ENCODE assay signal across 12 cellular contexts in genomic region chr3:177452487-177452886, GRCh38.
DNase-seq lines count a peak whose midpoint lies in the region; ATAC-seq, FAIRE-seq and TF ChIP-seq lines count a peak whose summit lies in the region.
"Had no signal": no experiment of that assay in that cellular context is flagged by ENCODE, and none has a peak within 500 bp of the region (broad histone marks: within the 10 kb centered on the region; RNA-seq: fewer than 3 reads in every experiment).

No MANE protein-coding gene starts in this region.

- peaks cover 15% of the 10 kb centered on the region for H3K4me1 Mint-ChIP-seq in activated CD8-positive, alpha-beta T cell treated with anti-CD3 and anti-CD28 coated beads, Interleukin-2, amount 10 ng/mL, durations not matched to agents 7 days and 5 days (ENCODE audit: low read depth)

- no peak overlapping the region for H3K4me2 ChIP-seq in OCI-LY7 (ENCODE audit: low read length)

- H3K9me3 ChIP-seq in A673 (ENCODE audit: low read depth, low read length, poor library complexity, severe bottlenecking) (no peaks in the 10 kb centered on the region), OCI-LY7 (ENCODE audit: low read length) (no peaks in the 10 kb centered on the region)

- DNase-seq in A673 (ENCODE audit: low spot score) (peak; percentile 86), bronchial epithelial cell (ENCODE audit: low read depth) (peak; percentile 99), lung microvascular endothelial cell (ENCODE audit: low read depth in 2 of 2) (peak; percentile 31 to 87), OCI-LY7 (ENCODE audit: low spot score) (no peak), ureter (ENCODE audit: low spot score) (no peak)
- no peak for DNase-seq in activated CD8-positive, alpha-beta T cell treated with anti-CD3 and anti-CD28 coated beads, Interleukin-2, amount 10 ng/mL, durations not matched to agents 7 days and 5 days
- DNase-seq: left cardiac atrium; NCI-H1105; stimulated activated CD4-positive, alpha-beta T cell treated with anti-CD3 and anti-CD28 coated beads, Interleukin-4, amount 100 ng/mL, for 1 hour had no signal

- no peaks in the 10 kb centered on the region for H3K36me3 Mint-ChIP-seq in activated CD8-positive, alpha-beta T cell treated with anti-CD3 and anti-CD28 coated beads, Interleukin-2, amount 10 ng/mL, durations not matched to agents 7 days and 5 days (ENCODE audit: low read depth)
- H3K36me3 Mint-ChIP-seq: activated naive CD8-positive, alpha-beta T cell had no signal

- ATAC-seq in GM18909 (IDR thresholded peaks at IDR 0.05; ENCODE audit: poor library complexity, unreplicated experiment), result no peak
- no peak for ATAC-seq in activated CD8-positive, alpha-beta T cell treated with anti-CD3 and anti-CD28 coated beads, Interleukin-2, amount 10 ng/mL, durations not matched to agents 7 days and 5 days

- CTCF ChIA-PET in A673 (lab: Charles Lee), result interaction anchor here (0.7 kb wide), 1 partner anchor 382 kb away, joined by 4 read pairs; no protein-coding TSS in a partner anchor
- CTCF ChIA-PET in OCI-LY7 (lab: Charles Lee; ENCODE audit: unreplicated experiment), result no interaction called here
- CTCF ChIA-PET in activated CD8-positive, alpha-beta T cell treated with anti-CD3 and anti-CD28 coated beads, Interleukin-2, amount 10 ng/mL, durations not matched to agents 7 days and 5 days (lab: Charles Lee), result no interaction called here

- no TSS peak for BruUV-seq in A673 (replicated peaks; lab: Mats Ljungman, UMichigan)
- BruUV-seq in OCI-LY7 (replicated peaks; lab: Mats Ljungman, UMichigan), result no TSS peak

- H4K20me1 ChIP-seq in OCI-LY7 (ENCODE audit: insufficient read depth, low read length), result no peaks in the 10 kb centered on the region

- H3K4me3 Mint-ChIP-seq in activated CD8-positive, alpha-beta T cell treated with anti-CD3 and anti-CD28 coated beads, Interleukin-2, amount 10 ng/mL, durations not matched to agents 7 days and 5 days, result no peak overlapping the region
- H3K4me3 Mint-ChIP-seq: activated naive CD8-positive, alpha-beta T cell had no signal

- H3K4me3 ChIP-seq in A673 (ENCODE audit: low read depth, low read length, poor library complexity, severe bottlenecking), result no peak overlapping the region
- H3K4me3 ChIP-seq in bronchial epithelial cell (ENCODE audit: low read depth, low read length), result no peak overlapping the region
- no peak overlapping the region for H3K4me3 ChIP-seq in OCI-LY7 (ENCODE audit: low read depth, low read length, poor library complexity, severe bottlenecking)

- 0 out of 2 replicates have a peak, but pooled peaks have one; percentile 10 for TF ChIP-seq EP300 in Ishikawa (IDR thresholded peaks at IDR 0.05; ENCODE audit: borderline replicate concordance)

- intact Hi-C loops in A673 (cut with micrococcal nuclease; ENCODE audit: unreplicated experiment) (loop anchor here (2.0 to 10.0 kb wide), 4 partner anchors 90 to 932 kb away; partner anchors contain the start of gene TBL1XR1), OCI-LY7 (cut with micrococcal nuclease; ENCODE audit: unreplicated experiment) (no loop called here)

- H3K4me1 ChIP-seq in A673 (ENCODE audit: insufficient read depth, low read length, poor library complexity, severe bottlenecking), result peaks cover 50% of the 10 kb centered on the region
- no peaks in the 10 kb centered on the region for H3K4me1 ChIP-seq in OCI-LY7 (ENCODE audit: insufficient read depth, low read length, poor library complexity, severe bottlenecking)

- TF ChIP-seq CTCF in A673 (conservative IDR thresholded peaks at IDR 0.05; ENCODE audit: low read depth, low read length) (no peak), bronchial epithelial cell (IDR thresholded peaks at IDR 0.05; ENCODE audit: insufficient read depth, low read length, severe bottlenecking) (no peak), OCI-LY7 (conservative IDR thresholded peaks at IDR 0.05; ENCODE audit: low read length) (no peak)

- no peak overlapping the region for H2AFZ ChIP-seq in OCI-LY7 (ENCODE audit: low read length)

- H3K79me2 ChIP-seq in OCI-LY7 (ENCODE audit: insufficient read depth, low read depth, low read length), result no peaks in the 10 kb centered on the region

- no peak for FAIRE-seq in bronchial epithelial cell (lab: Jason Lieb, UNC)

- no peaks in the 10 kb centered on the region for H3K9me2 ChIP-seq in OCI-LY7 (ENCODE audit: insufficient read depth, low read length)

- H3K27ac Mint-ChIP-seq in activated CD8-positive, alpha-beta T cell treated with anti-CD3 and anti-CD28 coated beads, Interleukin-2, amount 10 ng/mL, durations not matched to agents 7 days and 5 days, result no peak overlapping the region
- H3K27ac Mint-ChIP-seq: activated naive CD8-positive, alpha-beta T cell had no signal

- H3K27me3 ChIP-seq in A673 (replicated peaks; ENCODE audit: insufficient read depth, low read depth, low read length, poor library complexity) (no peaks in the 10 kb centered on the region), bronchial epithelial cell (ENCODE audit: control insufficient read depth, insufficient read depth, low read length) (no peaks in the 10 kb centered on the region)

- TF ChIP-seq RAD21 in Ishikawa (IDR thresholded peaks at IDR 0.05; ENCODE audit: low read depth), result no peak

- H3K27ac ChIP-seq in A673 (ENCODE audit: low read depth, low read length, poor library complexity, severe bottlenecking) (peak overlapping the region; percentile 78), OCI-LY7 (ENCODE audit: low read depth, low read length, poor library complexity, severe bottlenecking) (no peak overlapping the region)

- POLR2A ChIA-PET in A673 (lab: Charles Lee; ENCODE audit: low non-redundant PET) (interaction anchor here (0.6 kb wide), 1 partner anchor 93 kb away, joined by 14 read pairs; no protein-coding TSS in a partner anchor), OCI-LY7 (lab: Charles Lee) (interaction anchor here (0.6 kb wide), 3 partner anchors 27 to 194 kb away, joined by 3 read pairs; no protein-coding TSS in a partner anchor)
- POLR2A ChIA-PET in activated CD8-positive, alpha-beta T cell treated with anti-CD3 and anti-CD28 coated beads, Interleukin-2, amount 10 ng/mL, durations not matched to agents 7 days and 5 days (lab: Charles Lee), result no interaction called here

- no peaks in the 10 kb centered on the region for H3K27me3 Mint-ChIP-seq in activated CD8-positive, alpha-beta T cell treated with anti-CD3 and anti-CD28 coated beads, Interleukin-2, amount 10 ng/mL, durations not matched to agents 7 days and 5 days (ENCODE audit: low read depth)
- H3K27me3 Mint-ChIP-seq: activated naive CD8-positive, alpha-beta T cell had no signal

- no peaks in the 10 kb centered on the region for H3K9me3 Mint-ChIP-seq in activated CD8-positive, alpha-beta T cell treated with anti-CD3 and anti-CD28 coated beads, Interleukin-2, amount 10 ng/mL, durations not matched to agents 7 days and 5 days (ENCODE audit: insufficient read depth)

- H3K36me3 ChIP-seq in A673 (ENCODE audit: insufficient read depth, low read length, poor library complexity, severe bottlenecking), result no peaks in the 10 kb centered on the region
- H3K36me3 ChIP-seq in bronchial epithelial cell (ENCODE audit: control insufficient read depth, insufficient read depth, low read length), result no peaks in the 10 kb centered on the region
- no peaks in the 10 kb centered on the region for H3K36me3 ChIP-seq in OCI-LY7 (ENCODE audit: insufficient read depth, low read length)

TF ChIP-seq in Ishikawa, 13 proteins besides CTCF, POLR2A, EP300 and RAD21:
- peak; percentile 51; the same call in 1 of the 2 replicates for TF ChIP-seq CEBPB (IDR thresholded peaks at IDR 0.05)
- no peak for TF ChIP-seq EGR1 (IDR thresholded peaks at IDR 0.05)
- no peak for TF ChIP-seq TCF12 (IDR thresholded peaks at IDR 0.05; ENCODE audit: low read depth)
- TF ChIP-seq NFIC (IDR thresholded peaks at IDR 0.05), result 0 out of 2 replicates have a peak, but pooled peaks have one; percentile 16

Comparison
In these comparisons a context has a peak if more than half of its experiments do, and no peak if none do; other contexts are left out.
1. DNase-seq: peak in A673 (single experiment), bronchial epithelial cell (single experiment) and lung microvascular endothelial cell (2 of 2); none in OCI-LY7 (single experiment), activated CD8-positive, alpha-beta T cell treated with anti-CD3 and anti-CD28 coated beads, Interleukin-2, amount 10 ng/mL, durations not matched to agents 7 days and 5 days (single experiment) and ureter (single experiment).